ENCODE assay signal across 8 cellular contexts in the genomic region with DNA sequence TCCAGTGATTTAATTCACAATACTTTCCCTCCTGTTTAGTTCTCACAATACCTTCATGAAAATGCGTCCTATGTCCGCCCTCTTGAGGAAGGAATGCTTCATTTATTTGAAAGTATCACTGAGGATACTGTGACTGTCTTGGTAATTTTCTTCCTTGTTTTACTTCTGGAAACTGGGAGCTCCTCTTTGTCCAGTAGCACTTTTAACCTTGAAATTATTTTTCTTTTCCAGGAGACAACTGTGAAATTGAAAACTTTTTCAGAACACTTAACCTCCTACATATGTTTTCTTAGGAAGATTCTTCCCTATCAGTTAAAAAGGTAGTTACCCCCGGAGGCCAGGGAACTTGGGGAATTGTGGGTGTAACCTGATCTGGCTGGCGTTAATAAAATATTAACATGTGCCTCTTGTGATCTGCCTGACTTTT. TPM values are rescaled to one million over a fixed set of nuclear protein-coding genes. Genes with fewer than 3 reads are reported as not detected.
DNase-seq lines count a peak whose midpoint lies in the region; TF ChIP-seq lines count a peak whose summit lies in the region.

No MANE protein-coding gene starts in this region.

- CTCF ChIA-PET in AG04449 (lab: Yijun Ruan, JAX) = interaction anchor here (0.6 to 4.3 kb wide), 41 partner anchors 10 to 1034 kb away, joined by 3 to 100 read pairs (median 5); no protein-coding TSS in a partner anchor

- 37 to 39% methylated on average over 4 of the region's 4 CpGs for WGBS in testis, 2 donors

- intact Hi-C loops in testis (cut with DNase I; ENCODE audit: low total_unique reads) = no loop called here

- peak overlapping the region in 1 of 2 donors; percentile 66 for H3K27ac ChIP-seq in testis

- H3K9me3 ChIP-seq in testis = no peaks in the 10 kb centered on the region

- TF ChIP-seq POLR2A in testis (IDR thresholded peaks at IDR 0.05) = no peak

- no peak overlapping the region for H3K4me3 ChIP-seq in AG04449 (ENCODE audit: low read depth, low read length)
- H3K4me3 ChIP-seq in astrocyte of the cerebellum (ENCODE audit: low read depth, low read length) = no peak overlapping the region
- no peak overlapping the region for H3K4me3 ChIP-seq in testis

- no peaks in the 10 kb centered on the region for H3K4me1 ChIP-seq in testis

- no peaks in the 10 kb centered on the region for H3K27me3 ChIP-seq in testis

- in situ Hi-C loops in astrocyte of the cerebellum (cut with HindIII; ENCODE audit: low sequenced_read_pairs) = loop anchor here (25.0 kb wide), 1 partner anchor 116 kb away; no protein-coding TSS in a partner anchor

- TF ChIP-seq CTCF in AG04449 (IDR thresholded peaks at IDR 0.05; ENCODE audit: insufficient read depth, low read length, missing control alignments) (peak; percentile 54), astrocyte of the cerebellum (IDR thresholded peaks at IDR 0.05; ENCODE audit: low read depth, low read length, missing control alignments) (peak; percentile 55), testis (IDR thresholded peaks at IDR 0.05) (peak; percentile 55 to 67 (median 64))

- POLR2A ChIA-PET in AG04449 (lab: Yijun Ruan, JAX) = no interaction called here

- H3K36me3 ChIP-seq in testis (ENCODE audit: low read depth, missing control alignments) = no peaks in the 10 kb centered on the region

- no peak for TF ChIP-seq EP300 in Ishikawa (IDR thresholded peaks at IDR 0.05; ENCODE audit: borderline replicate concordance)

- peak; percentile 57 for TF ChIP-seq RAD21 in Ishikawa (IDR thresholded peaks at IDR 0.05; ENCODE audit: low read depth)

- DNase-seq in AG04449 (ENCODE audit: low read depth, low spot score) (no peak), astrocyte of the cerebellum (ENCODE audit: low read depth) (peak; percentile 80), inferior parietal cortex (ENCODE audit: extremely low spot score) (peak; percentile 67), testis (peak; percentile 42), cortex of kidney (lab: John Stamatoyannopoulos, UW) (no peak)
- no peak for DNase-seq in activated CD4-positive, CD25-positive, alpha-beta regulatory T cell treated with anti-CD3 and anti-CD28 coated beads, Interleukin-2, amount 50 U/mL, for 72 hours
- no peak for DNase-seq in stimulated activated CD8-positive, alpha-beta memory T cell treated with anti-CD3 and anti-CD28 coated beads, Interleukin-4, amount 100 ng/mL, for 48 hours

TF ChIP-seq in Ishikawa, 13 proteins besides CTCF, POLR2A, EP300 and RAD21:
- TF ChIP-seq, protein P1, sequence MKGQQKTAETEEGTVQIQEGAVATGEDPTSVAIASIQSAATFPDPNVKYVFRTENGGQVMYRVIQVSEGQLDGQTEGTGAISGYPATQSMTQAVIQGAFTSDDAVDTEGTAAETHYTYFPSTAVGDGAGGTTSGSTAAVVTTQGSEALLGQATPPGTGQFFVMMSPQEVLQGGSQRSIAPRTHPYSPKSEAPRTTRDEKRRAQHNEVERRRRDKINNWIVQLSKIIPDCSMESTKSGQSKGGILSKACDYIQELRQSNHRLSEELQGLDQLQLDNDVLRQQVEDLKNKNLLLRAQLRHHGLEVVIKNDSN (IDR thresholded peaks at IDR 0.05) = no peak
- peak; percentile 97 for TF ChIP-seq TEAD4 (IDR thresholded peaks at IDR 0.05)
- no peak for TF ChIP-seq CREB1 (IDR thresholded peaks at IDR 0.05; ENCODE audit: low read depth)

RNA-seq across cellular contexts. Expression of a gene that starts 30.5 kb away (rescaled TPM):
- 10 to 100 TPM; 48.5 to 58.6 TPM for total RNA-seq in testis
- polyA plus RNA-seq in testis (ENCODE audit: insufficient read depth, low read depth, low replicate concordance) = 25.3 TPM

RNA-seq across cellular contexts. Expression of a gene that starts 58.9 kb away (rescaled TPM):
- 1 to 10 TPM; 5.1 to 5.7 TPM for total RNA-seq in testis
- 3.8 TPM for polyA plus RNA-seq in testis (ENCODE audit: insufficient read depth, low read depth, low replicate concordance)

Comparison
In these comparisons a context has a peak if more than half of its experiments do, and no peak if none do; other contexts are left out.
1. DNase-seq: peak in astrocyte of the cerebellum (single experiment), inferior parietal cortex (single experiment) and testis (single experiment); none in AG04449 (single experiment), cortex of kidney (single experiment), activated CD4-positive, CD25-positive, alpha-beta regulatory T cell treated with anti-CD3 and anti-CD28 coated beads, Interleukin-2, amount 50 U/mL, for 72 hours (single experiment) and stimulated activated CD8-positive, alpha-beta memory T cell treated with anti-CD3 and anti-CD28 coated beads, Interleukin-4, amount 100 ng/mL, for 48 hours (single experiment).
2. Peak in every context shown above with its lines, with median percentiles within 50 percentile points of each other: CTCF ChIP-seq.